Comparison of ENCODE assay signal across 9 cellular contexts in the genomic region with DNA sequence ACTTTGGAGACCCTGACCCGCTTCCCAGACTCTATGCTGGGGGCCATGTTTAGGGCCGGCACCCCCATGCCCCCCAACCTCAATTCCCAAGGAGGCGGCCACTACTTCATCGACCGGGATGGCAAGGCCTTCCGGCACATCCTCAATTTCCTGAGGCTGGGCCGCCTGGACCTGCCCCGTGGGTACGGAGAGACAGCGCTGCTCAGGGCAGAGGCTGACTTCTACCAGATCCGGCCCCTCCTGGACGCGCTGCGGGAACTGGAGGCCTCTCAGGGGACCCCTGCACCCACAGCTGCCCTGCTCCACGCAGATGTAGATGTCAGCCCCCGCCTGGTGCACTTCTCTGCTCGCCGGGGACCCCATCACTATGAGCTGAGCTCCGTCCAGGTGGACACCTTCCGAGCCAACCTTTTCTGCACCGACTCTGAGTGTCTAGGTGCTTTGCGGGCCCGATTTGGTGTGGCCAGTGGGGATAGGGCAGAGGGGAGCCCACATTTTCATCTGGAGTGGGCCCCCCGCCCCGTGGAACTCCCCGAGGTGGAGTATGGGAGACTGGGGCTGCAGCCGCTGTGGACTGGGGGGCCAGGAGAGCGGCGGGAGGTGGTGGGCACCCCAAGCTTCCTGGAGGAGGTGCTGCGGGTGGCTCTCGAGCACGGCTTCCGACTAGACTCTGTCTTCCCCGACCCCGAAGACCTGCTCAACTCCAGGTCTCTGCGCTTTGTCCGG. TPM values are rescaled to one million over a fixed set of nuclear protein-coding genes. Genes with fewer than 3 reads are reported as not detected.
DNase-seq lines count a peak whose midpoint lies in the region; ATAC-seq and TF ChIP-seq lines count a peak whose summit lies in the region.
"Had no signal": no experiment of that assay in that cellular context is flagged by ENCODE, and none has a peak within 500 bp of the region (broad histone marks: within the 10 kb centered on the region; RNA-seq: fewer than 3 reads in every experiment).

No MANE protein-coding gene starts in this region.

- peak overlapping the region; percentile 76 for H3K4me3 Mint-ChIP-seq in activated CD8-positive, alpha-beta T cell treated with anti-CD3 and anti-CD28 coated beads, Interleukin-2, amount 10 ng/mL, durations not matched to agents 7 days and 5 days

- H3K9me3 ChIP-seq in iPS-18a (ENCODE audit: control insufficient read depth, low read depth, low read length) (no peaks in the 10 kb centered on the region), spleen (no peaks in the 10 kb centered on the region)

- H3K36me3 Mint-ChIP-seq in activated CD8-positive, alpha-beta T cell treated with anti-CD3 and anti-CD28 coated beads, Interleukin-2, amount 10 ng/mL, durations not matched to agents 7 days and 5 days (ENCODE audit: low read depth) = peaks cover 44% of the 10 kb centered on the region

- H3K27me3 ChIP-seq in H7 (ENCODE audit: control insufficient read depth, insufficient read depth, low read length) (peaks cover 5% of the 10 kb centered on the region; the same call in 1 of the 2 replicates), iPS-18a (ENCODE audit: control insufficient read depth, insufficient read depth, low read length) (peaks cover 5% of the 10 kb centered on the region), spleen (replicated peaks in 1 of 7) (no peaks in the 10 kb centered on the region)

- no peak for TF ChIP-seq POLR2A in spleen (IDR thresholded peaks at IDR 0.05)

- POLR2A ChIA-PET in activated CD8-positive, alpha-beta T cell treated with anti-CD3 and anti-CD28 coated beads, Interleukin-2, amount 10 ng/mL, durations not matched to agents 7 days and 5 days (lab: Charles Lee) = interaction anchor here (0.7 to 2.2 kb wide), 3 partner anchors 9 to 130 kb away, joined by 3 to 9 read pairs (median 5); a partner anchor contains a TSS

- no peak for ATAC-seq in activated CD8-positive, alpha-beta T cell treated with anti-CD3 and anti-CD28 coated beads, Interleukin-2, amount 10 ng/mL, durations not matched to agents 7 days and 5 days
- no peak for ATAC-seq in HG02938 (IDR thresholded peaks at IDR 0.05; ENCODE audit: unreplicated experiment)
- no peak for ATAC-seq in HG02798 (IDR thresholded peaks at IDR 0.05; ENCODE audit: poor library complexity, unreplicated experiment)

- H3K4me1 ChIP-seq in iPS-18a (ENCODE audit: control insufficient read depth, low read depth, low read length) (peaks cover 16% of the 10 kb centered on the region), spleen (peaks cover 32 to 88% (median 59%) of the 10 kb centered on the region in 6 donors)

- no peak overlapping the region for H3K9ac ChIP-seq in iPS-18a (ENCODE audit: low read length)

- CTCF ChIA-PET in activated CD8-positive, alpha-beta T cell treated with anti-CD3 and anti-CD28 coated beads, Interleukin-2, amount 10 ng/mL, durations not matched to agents 7 days and 5 days (lab: Charles Lee) = interaction anchor here (0.5 to 5.7 kb wide), 10 partner anchors 17 to 334 kb away, joined by 3 to 83 read pairs (median 6); a partner anchor contains a TSS

- peaks cover 73% of the 10 kb centered on the region for H3K4me1 Mint-ChIP-seq in activated CD8-positive, alpha-beta T cell treated with anti-CD3 and anti-CD28 coated beads, Interleukin-2, amount 10 ng/mL, durations not matched to agents 7 days and 5 days (ENCODE audit: low read depth)

- H3K36me3 ChIP-seq in H7 (replicated peaks; ENCODE audit: control insufficient read depth, insufficient read depth, low read length) (no peaks in the 10 kb centered on the region), iPS-18a (ENCODE audit: control insufficient read depth, low read depth, low read length) (no peaks in the 10 kb centered on the region), spleen (peaks cover 0 to 31% (median 5%) of the 10 kb centered on the region in 6 donors)

- H3K4me3 ChIP-seq in H7 (ENCODE audit: insufficient read depth, low read depth, low read length) = no peak overlapping the region
- peak overlapping the region; percentile 74 for H3K4me3 ChIP-seq in iPS-18a (ENCODE audit: low read length)
- peak overlapping the region; percentile 58 to 88 (median 74) for H3K4me3 ChIP-seq in spleen

- peak overlapping the region; percentile 79 for H3K27ac Mint-ChIP-seq in activated CD8-positive, alpha-beta T cell treated with anti-CD3 and anti-CD28 coated beads, Interleukin-2, amount 10 ng/mL, durations not matched to agents 7 days and 5 days

- DNase-seq in H7 (peak; percentile 55), spleen (no peak), Kasumi-1 (lab: John Stamatoyannopoulos, UW) (no peak)
- DNase-seq in activated CD8-positive, alpha-beta T cell treated with anti-CD3 and anti-CD28 coated beads, Interleukin-2, amount 10 ng/mL, durations not matched to agents 7 days and 5 days = no peak
- no peak for DNase-seq in stimulated activated CD4-positive, alpha-beta T cell treated with anti-CD3 and anti-CD28 coated beads, Interleukin-2, amount 100 ng/mL, for 24 hours
- DNase-seq: activated CD8-positive, alpha-beta memory T cell treated with anti-CD3 and anti-CD28 coated beads, Interleukin-2, amount 50 U/mL, for 4 hours had no signal

- no peaks in the 10 kb centered on the region for H3K9me3 Mint-ChIP-seq in activated CD8-positive, alpha-beta T cell treated with anti-CD3 and anti-CD28 coated beads, Interleukin-2, amount 10 ng/mL, durations not matched to agents 7 days and 5 days (ENCODE audit: insufficient read depth)

- intact Hi-C loops in spleen (cut with DNase I; ENCODE audit: low total_unique reads) = loop anchor here (10.0 kb wide), 1 partner anchor 162 kb away; no protein-coding TSS in a partner anchor

- WGBS in spleen, 5 donors = 86 to 91% (median 89%) methylated on average over 26 to 37 of the region's 37 CpGs

- no peak overlapping the region for H3K27ac ChIP-seq in iPS-18a (ENCODE audit: low read length)
- H3K27ac ChIP-seq in spleen = peak overlapping the region in 6 of 8 donors; percentile 88 to 94 (median 92)

- no peaks in the 10 kb centered on the region for H3K27me3 Mint-ChIP-seq in activated CD8-positive, alpha-beta T cell treated with anti-CD3 and anti-CD28 coated beads, Interleukin-2, amount 10 ng/mL, durations not matched to agents 7 days and 5 days (ENCODE audit: low read depth)

- no peak for TF ChIP-seq CTCF in spleen (IDR thresholded peaks at IDR 0.05 in 8 of 11, conservative IDR thresholded peaks at IDR 0.05 in 3 of 11)

RNA-seq across cellular contexts. Expression of a gene that starts 1.1 kb away (rescaled TPM):
- total RNA-seq in H7 (2014; rRNA removed; shearing (Covaris generic)) = 1.1 and 2.2 TPM in 2 replicates
- total RNA-seq in activated CD8-positive, alpha-beta T cell treated with anti-CD3 and anti-CD28 coated beads, Interleukin-2, amount 10 ng/mL, durations not matched to agents 7 days and 5 days = 10 to 100 TPM; 11.4 to 11.8 TPM
- total RNA-seq in spleen = 10 to 100 TPM in 1 of 7 donors, 1 to 10 TPM in 6; 7.7 to 10.0 (median 9.1) TPM
- 10 to 100 TPM in 1 of 3 donors, 1 to 10 TPM in 2; 5.4 to 12.0 (median 6.0) TPM for polyA plus RNA-seq in spleen

RNA-seq across cellular contexts. Expression of a gene that starts 1.9 kb away (rescaled TPM):
- total RNA-seq in H7 (2014; rRNA removed; shearing (Covaris generic)) = not detected in 2 replicates
- total RNA-seq in activated CD8-positive, alpha-beta T cell treated with anti-CD3 and anti-CD28 coated beads, Interleukin-2, amount 10 ng/mL, durations not matched to agents 7 days and 5 days = not detected
- not detected for total RNA-seq in spleen
- polyA plus RNA-seq in spleen = not detected

RNA-seq across cellular contexts. Expression of a gene that starts 16.7 kb away (rescaled TPM):
- total RNA-seq in H7 (2014; rRNA removed; shearing (Covaris generic)) = 17.8 and 34.5 TPM in 2 replicates
- 100 to 1,000 TPM; 573 to 605 TPM for total RNA-seq in activated CD8-positive, alpha-beta T cell treated with anti-CD3 and anti-CD28 coated beads, Interleukin-2, amount 10 ng/mL, durations not matched to agents 7 days and 5 days
- 100 to 1,000 TPM; 118 to 312 (median 208) TPM for total RNA-seq in spleen
- polyA plus RNA-seq in spleen = 100 to 1,000 TPM; 126 to 266 (median 245) TPM

RNA-seq across cellular contexts. Expression of a gene that starts 23.9 kb away (rescaled TPM):
- 33.5 and 34.1 TPM in 2 replicates for total RNA-seq in H7 (2014; rRNA removed; shearing (Covaris generic))
- total RNA-seq in activated CD8-positive, alpha-beta T cell treated with anti-CD3 and anti-CD28 coated beads, Interleukin-2, amount 10 ng/mL, durations not matched to agents 7 days and 5 days = 10 to 100 TPM; 45.6 to 47.0 TPM
- 10 to 100 TPM; 16.5 to 53.9 (median 44.3) TPM for total RNA-seq in spleen
- 10 to 100 TPM; 17.6 to 48.6 (median 36.3) TPM for polyA plus RNA-seq in spleen

RNA-seq across cellular contexts. Expression of a gene that starts 27.8 kb away (rescaled TPM):
- 7.0 and 8.9 TPM in 2 replicates for total RNA-seq in H7 (2014; rRNA removed; shearing (Covaris generic))
- 1 to 10 TPM; 2.1 to 2.6 TPM for total RNA-seq in activated CD8-positive, alpha-beta T cell treated with anti-CD3 and anti-CD28 coated beads, Interleukin-2, amount 10 ng/mL, durations not matched to agents 7 days and 5 days
- 10 to 100 TPM in 1 of 7 donors, 1 to 10 TPM in 6; 4.2 to 16.2 (median 6.4) TPM for total RNA-seq in spleen
- 1 to 10 TPM; 6.6 to 8.7 (median 8.3) TPM for polyA plus RNA-seq in spleen
